In genomic region chr17:7038025-7038862, GRCh38 we compare ENCODE assay signal across 2 cellular contexts.
TF ChIP-seq lines count a peak whose summit lies in the region.

No MANE protein-coding gene starts in this region.

TF ChIP-seq in HEK293, 187 proteins besides CTCF, POLR2A, EP300 and RAD21:
- TF ChIP-seq GLIS2 (tag by site-specific recombination; IDR thresholded peaks at IDR 0.05) (peak; percentile 39; the same call in 1 of the 2 replicates), ZNF211 (tag by site-specific recombination; IDR thresholded peaks at IDR 0.05; ENCODE audit: low read depth) (no peak), ZNF37A (tag by site-specific recombination; IDR thresholded peaks at IDR 0.05) (no peak), SCRT1 (tag by site-specific recombination; IDR thresholded peaks at IDR 0.05; ENCODE audit: borderline replicate concordance) (no peak), GFI1B (tag by site-specific recombination; IDR thresholded peaks at IDR 0.05) (no peak), ZNF521 (tag by site-specific recombination; IDR thresholded peaks at IDR 0.05) (no peak), ZNF529 (tag by site-specific recombination; IDR thresholded peaks at IDR 0.05; ENCODE audit: insufficient replicate concordance) (no peak), EGR2 (tag by site-specific recombination; IDR thresholded peaks at IDR 0.05; ENCODE audit: low read depth) (0 out of 2 replicates have a peak, but pooled peaks have one; percentile 8), OVOL3 (tag by site-specific recombination; IDR thresholded peaks at IDR 0.05) (no peak), ZNF561 (tag by site-specific recombination; IDR thresholded peaks at IDR 0.05; ENCODE audit: borderline replicate concordance) (no peak), ZFHX2 (tag by site-specific recombination; conservative IDR thresholded peaks at IDR 0.05) (0 out of 2 replicates have a peak, but pooled peaks have one; percentile 23)
- TF ChIP-seq, protein P1, sequence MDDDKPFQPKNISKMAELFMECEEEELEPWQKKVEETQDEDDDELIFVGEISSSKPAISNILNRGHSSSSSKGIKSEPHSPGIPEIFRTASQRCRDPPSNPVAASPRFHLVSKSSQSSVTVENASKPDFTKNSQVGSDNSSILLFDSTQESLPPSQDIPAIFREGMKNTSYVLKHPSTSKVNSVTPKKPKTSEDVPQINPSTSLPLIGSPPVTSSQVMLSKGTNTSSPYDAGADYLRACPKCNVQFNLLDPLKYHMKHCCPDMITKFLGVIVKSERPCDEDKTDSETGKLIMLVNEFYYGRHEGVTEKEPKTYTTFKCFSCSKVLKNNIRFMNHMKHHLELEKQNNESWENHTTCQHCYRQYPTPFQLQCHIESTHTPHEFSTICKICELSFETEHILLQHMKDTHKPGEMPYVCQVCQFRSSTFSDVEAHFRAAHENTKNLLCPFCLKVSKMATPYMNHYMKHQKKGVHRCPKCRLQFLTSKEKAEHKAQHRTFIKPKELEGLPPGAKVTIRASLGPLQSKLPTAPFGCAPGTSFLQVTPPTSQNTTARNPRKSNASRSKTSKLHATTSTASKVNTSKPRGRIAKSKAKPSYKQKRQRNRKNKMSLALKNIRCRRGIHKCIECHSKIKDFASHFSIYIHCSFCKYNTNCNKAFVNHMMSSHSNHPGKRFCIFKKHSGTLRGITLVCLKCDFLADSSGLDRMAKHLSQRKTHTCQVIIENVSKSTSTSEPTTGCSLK (tag by site-specific recombination; IDR thresholded peaks at IDR 0.05) = no peak

TF ChIP-seq in GM12878, 131 proteins besides CTCF, POLR2A, EP300 and RAD21:
- TF ChIP-seq EGR1 (IDR thresholded peaks at IDR 0.05; ENCODE audit: borderline replicate concordance in 1 of 2, low read depth in 2 of 2, low read length in 2 of 2) = 0 out of 3 replicates have a peak, but pooled peaks of 1 of the 2 experiments have one; percentile 3
- TF ChIP-seq IKZF1 (conservative IDR thresholded peaks at IDR 0.05) = no peak
- TF ChIP-seq BCL11A (IDR thresholded peaks at IDR 0.05; ENCODE audit: low read depth, low read length) = no peak
